Comparison of ENCODE assay signal across 8 cellular contexts in the genomic region with DNA sequence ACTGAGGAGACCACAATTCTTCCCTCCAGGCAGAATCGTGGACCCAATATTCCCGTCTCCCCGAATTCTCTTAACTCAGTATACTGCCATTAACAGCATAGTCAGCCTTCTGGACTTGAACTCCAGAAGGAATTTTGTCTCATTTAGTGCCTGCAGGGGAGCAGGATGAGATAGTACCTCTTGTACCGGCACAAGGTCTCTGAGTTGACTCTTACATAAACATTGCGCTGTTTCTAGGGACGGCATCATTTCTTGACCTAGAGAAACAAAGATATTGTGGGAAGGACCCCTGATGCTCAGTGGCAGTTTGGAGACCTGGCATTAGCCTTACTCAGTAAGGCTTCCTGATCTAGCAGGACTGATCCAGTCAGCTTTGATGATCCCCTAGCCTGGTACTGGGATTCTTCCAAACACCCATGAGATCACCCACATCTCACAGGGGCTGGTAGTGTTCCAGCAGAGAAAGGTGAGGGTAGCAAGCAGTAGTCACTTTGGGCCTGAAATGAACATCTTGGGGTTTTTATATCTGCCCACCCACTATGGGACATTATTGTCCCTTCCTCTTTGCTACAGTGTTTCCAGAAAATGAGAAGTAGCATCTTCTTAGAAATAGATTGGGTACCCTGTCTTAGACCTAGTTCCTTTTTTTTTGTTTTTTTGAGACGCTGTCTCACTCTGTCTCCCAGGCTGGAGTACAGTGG.
A peak's percentile ranks its signal among the peaks of the same experiment; 100 is the strongest.
DNase-seq lines count a peak whose midpoint lies in the region; ATAC-seq and TF ChIP-seq lines count a peak whose summit lies in the region.

No MANE protein-coding gene starts in this region.

- peaks cover 43% of the 10 kb centered on the region for H3K4me1 Mint-ChIP-seq in activated T-cell treated with anti-CD3 and anti-CD28 coated beads, Interleukin-2, amount 50 U/mL, for 4 hours (ENCODE audit: low read depth)

- peak overlapping the region; percentile 84 for H3K4me3 Mint-ChIP-seq in activated T-cell treated with anti-CD3 and anti-CD28 coated beads, Interleukin-2, amount 50 U/mL, for 4 hours

- H3K4me3 ChIP-seq in lower lobe of right lung (peak overlapping the region; percentile 67), tibial nerve (peak overlapping the region in 3 of 4 donors; percentile 33 to 76 (median 57))

- peaks cover 5% of the 10 kb centered on the region for H3K27me3 Mint-ChIP-seq in activated T-cell treated with anti-CD3 and anti-CD28 coated beads, Interleukin-2, amount 50 U/mL, for 4 hours (ENCODE audit: low read depth)

- H3K27ac ChIP-seq in adipose tissue (ENCODE audit: low read depth, low read length) = peak overlapping the region; percentile 49
- H3K27ac ChIP-seq in lower lobe of right lung = peak overlapping the region; percentile 89
- peak overlapping the region; percentile 93 to 98 (median 97) for H3K27ac ChIP-seq in tibial nerve

- no peaks in the 10 kb centered on the region for H3K27me3 ChIP-seq in lower lobe of right lung (ENCODE audit: low read depth)
- H3K27me3 ChIP-seq in tibial nerve = no peaks in the 10 kb centered on the region

- no peaks in the 10 kb centered on the region for H3K36me3 Mint-ChIP-seq in activated T-cell treated with anti-CD3 and anti-CD28 coated beads, Interleukin-2, amount 50 U/mL, for 4 hours (ENCODE audit: insufficient read depth)

- intact Hi-C loops in lower lobe of right lung (cut with DNase I) = no loop called here

- no peak for ATAC-seq in activated T-cell treated with anti-CD3 and anti-CD28 coated beads, Interleukin-2, amount 50 U/mL, for 4 hours
- ATAC-seq in lower lobe of right lung = peak; percentile 38 to 54
- ATAC-seq in GM19328 (IDR thresholded peaks at IDR 0.05; ENCODE audit: unreplicated experiment) = no peak
- ATAC-seq in GM19463 (IDR thresholded peaks at IDR 0.05; ENCODE audit: unreplicated experiment) = no peak

- TF ChIP-seq POLR2A in tibial nerve (IDR thresholded peaks at IDR 0.05) = no peak

- H3K36me3 ChIP-seq in lower lobe of right lung (no peaks in the 10 kb centered on the region), tibial nerve (no peaks in the 10 kb centered on the region)

- peaks cover 4% of the 10 kb centered on the region for H3K9me3 Mint-ChIP-seq in activated T-cell treated with anti-CD3 and anti-CD28 coated beads, Interleukin-2, amount 50 U/mL, for 4 hours

- H3K4me1 ChIP-seq in lower lobe of right lung (peaks cover 24% of the 10 kb centered on the region), tibial nerve (peaks cover 0 to 30% (median 11%) of the 10 kb centered on the region in 4 donors)

- TF ChIP-seq CTCF in lower lobe of right lung (IDR thresholded peaks at IDR 0.05) (no peak), tibial nerve (IDR thresholded peaks at IDR 0.05) (peak in 1 of 5 experiments; percentile 2)

- no peaks in the 10 kb centered on the region for H3K9me3 ChIP-seq in lower lobe of right lung
- H3K9me3 ChIP-seq in tibial nerve = no peaks in the 10 kb centered on the region

- TF ChIP-seq EP300 in tibial nerve (IDR thresholded peaks at IDR 0.05) = no peak

- WGBS in adipose tissue, 3 donors = 47 to 52% (median 51%) methylated on average over 7 of the region's 7 CpGs
- 34 to 52% methylated on average over 7 of the region's 7 CpGs for WGBS in tibial nerve, 2 donors

- no peak for DNase-seq in activated T-cell treated with anti-CD3 and anti-CD28 coated beads, Interleukin-2, amount 50 U/mL, for 4 hours
- no peak for DNase-seq in activated T-cell treated with anti-CD3 and anti-CD28 coated beads for 4 hours
- DNase-seq in lower lobe of right lung = no peak
- no peak for DNase-seq in tibial nerve (ENCODE audit: low spot score in 2 of 2)
- DNase-seq in DMS79 (lab: John Stamatoyannopoulos, UW) = no peak

Comparison
In these comparisons a context has a peak if more than half of its experiments do, and no peak if none do; other contexts are left out.
1. ATAC-seq: peak in lower lobe of right lung (2 of 2); none in activated T-cell treated with anti-CD3 and anti-CD28 coated beads, Interleukin-2, amount 50 U/mL, for 4 hours (0 of 2), GM19328 (single experiment) and GM19463 (single experiment).
2. Peak in every context shown above with its lines, with median percentiles within 50 percentile points of each other: H3K27ac ChIP-seq.